9 cellular contexts compared by ENCODE assay signal in genomic region chr10:68333905-68334431, GRCh38. TPM values are rescaled to one million over a fixed set of nuclear protein-coding genes. Genes with fewer than 3 reads are reported as not detected.
DNase-seq lines count a peak whose midpoint lies in the region; ATAC-seq and TF ChIP-seq lines count a peak whose summit lies in the region.
"Had no signal": no experiment of that assay in that cellular context is flagged by ENCODE, and none has a peak within 500 bp of the region (broad histone marks: within the 10 kb centered on the region; RNA-seq: fewer than 3 reads in every experiment).

No MANE protein-coding gene starts in this region.

- no peak overlapping the region for H3K4ac ChIP-seq in trophoblast cell (ENCODE audit: low read depth, low read length)

- peaks cover 52% of the 10 kb centered on the region for H3K36me3 ChIP-seq in NT2/D1 (ENCODE audit: insufficient read depth, insufficient read length, low read length)
- H3K36me3 ChIP-seq in trophoblast cell (ENCODE audit: control insufficient read depth in 1 of 2, insufficient read depth in 2 of 2, low read length in 2 of 2) = peaks cover 4 to 8% of the 10 kb centered on the region in 2 experiments

- H3K18ac ChIP-seq in trophoblast cell (ENCODE audit: low read length) = no peak overlapping the region

- DNase-seq in DMS114 treated with DMSO at 0.1 percent for 48 hours (lab: John Stamatoyannopoulos, UW; ENCODE audit: unreplicated experiment) = peak; percentile 49
- DNase-seq in NT2/D1 (ENCODE audit: low read depth, low spot score) = no peak
- no peak for DNase-seq in endothelial cell (ENCODE audit: low spot score)
- DNase-seq in trophoblast cell = no peak
- no peak for DNase-seq in lower leg skin (ENCODE audit: low spot score in 2 of 2)
- DNase-seq in NCI-H187 (lab: John Stamatoyannopoulos, UW) = no peak
- DNase-seq: activated CD4-positive, alpha-beta T cell treated with anti-CD3 and anti-CD28 coated beads for 48 hours had no signal

- H3K4me3 Mint-ChIP-seq in endothelial cell (ENCODE audit: unreplicated experiment) = peak overlapping the region; percentile 99

- TF ChIP-seq CTCF in endothelial cell (IDR thresholded peaks at IDR 0.05; ENCODE audit: unreplicated experiment) = no peak
- no peak for TF ChIP-seq CTCF in lower leg skin (IDR thresholded peaks at IDR 0.05)

- H3K4me2 ChIP-seq in trophoblast cell (ENCODE audit: low read length) = peak overlapping the region; percentile 33

- H4K12ac ChIP-seq in trophoblast cell (ENCODE audit: low read depth, low read length) = no peak overlapping the region

- no CpG with 5 or more reads among the region's 3 CpGs for WGBS in trophoblast cell (ENCODE audit: extremely low coverage, insufficient coverage, insufficient read length)
- WGBS in lower leg skin, 2 donors = 3% methylated on average over 3 of the region's 3 CpGs

- H2BK120ac ChIP-seq in trophoblast cell (ENCODE audit: insufficient read depth, low read length, poor library complexity) = no peak overlapping the region

- peaks cover 22% of the 10 kb centered on the region for H3K36me3 Mint-ChIP-seq in endothelial cell (ENCODE audit: low read depth, unreplicated experiment)

- H3K27ac Mint-ChIP-seq in endothelial cell (ENCODE audit: unreplicated experiment) = peak overlapping the region; percentile 3

- no peak overlapping the region for H4K8ac ChIP-seq in trophoblast cell (ENCODE audit: low read depth, low read length)

- H3K4me3 ChIP-seq in NT2/D1 (ENCODE audit: insufficient read length, low read depth) (peak overlapping the region; percentile 88), trophoblast cell (ENCODE audit: low read depth, low read length) (no peak overlapping the region), lower leg skin (ENCODE audit: low read depth, poor library complexity, severe bottlenecking) (no peak overlapping the region)

- no peak overlapping the region for H2AK5ac ChIP-seq in trophoblast cell (ENCODE audit: low read length)

- peaks cover 22% of the 10 kb centered on the region for H3K79me2 ChIP-seq in trophoblast cell (ENCODE audit: control insufficient read depth, insufficient read depth, low read length, poor library complexity)

- H3K14ac ChIP-seq in trophoblast cell (ENCODE audit: low read length) = no peak overlapping the region

- no peak overlapping the region for H3K23ac ChIP-seq in trophoblast cell (ENCODE audit: low read length)

- no peaks in the 10 kb centered on the region for H3K27me3 ChIP-seq in NT2/D1 (ENCODE audit: insufficient read depth, insufficient read length)
- H3K27me3 ChIP-seq in trophoblast cell (ENCODE audit: insufficient read depth, low read length) = no peaks in the 10 kb centered on the region

- H3K27ac ChIP-seq in trophoblast cell (ENCODE audit: low read depth, low read length) = no peak overlapping the region

- H3K79me1 ChIP-seq in trophoblast cell (ENCODE audit: low read length) = peaks cover 18% of the 10 kb centered on the region

- H3K4me1 ChIP-seq in NT2/D1 (ENCODE audit: insufficient read depth, insufficient read length) (no peaks in the 10 kb centered on the region), trophoblast cell (ENCODE audit: control insufficient read depth in 1 of 2, insufficient read depth in 2 of 2, low read length in 2 of 2) (peaks cover 6 to 7% of the 10 kb centered on the region in 2 experiments)

- no peaks in the 10 kb centered on the region for H3K9me3 Mint-ChIP-seq in endothelial cell (ENCODE audit: unreplicated experiment)

- no peak overlapping the region for H4K91ac ChIP-seq in trophoblast cell (ENCODE audit: low read depth, low read length)

- H3K9me3 ChIP-seq in NT2/D1 (ENCODE audit: insufficient read depth, low read length) (no peaks in the 10 kb centered on the region), trophoblast cell (ENCODE audit: insufficient read depth, low read depth, low read length) (no peaks in the 10 kb centered on the region)

- ATAC-seq in HG03280 (IDR thresholded peaks at IDR 0.05; ENCODE audit: unreplicated experiment) (no peak), GM21619 (IDR thresholded peaks at IDR 0.05; ENCODE audit: unreplicated experiment) (no peak)

- no peak overlapping the region for H3K9ac ChIP-seq in NT2/D1 (ENCODE audit: insufficient read length, low read depth)
- no peak overlapping the region for H3K9ac ChIP-seq in trophoblast cell (ENCODE audit: low read length)

- no peak for TF ChIP-seq POLR2A in lower leg skin (IDR thresholded peaks at IDR 0.05)

- no peak overlapping the region for H2BK12ac ChIP-seq in trophoblast cell (ENCODE audit: low read length)

- intact Hi-C loops in lower leg skin (cut with DNase I; ENCODE audit: low total_unique reads) = no loop called here

- H3K4me1 Mint-ChIP-seq in endothelial cell (ENCODE audit: unreplicated experiment) = peaks cover 48% of the 10 kb centered on the region

- no peak overlapping the region for H2AFZ ChIP-seq in trophoblast cell (ENCODE audit: insufficient read depth, low read length, poor library complexity)

- H3K27me3 Mint-ChIP-seq in endothelial cell (ENCODE audit: unreplicated experiment) = peaks cover 18% of the 10 kb centered on the region

- H2BK5ac ChIP-seq in trophoblast cell (ENCODE audit: low read depth, low read length, poor library complexity) = no peak overlapping the region

RNA-seq across cellular contexts. Expression of gene PBLD, which starts 1.2 kb away (rescaled TPM):
- total RNA-seq in endothelial cell (ENCODE audit: unreplicated experiment) (3.2 TPM), lower leg skin (1 to 10 TPM; 2.0 to 3.6 (median 2.8) TPM)
- 2.2 and 2.6 TPM in 2 replicates for polyA plus RNA-seq in trophoblast cell (2013)

RNA-seq across cellular contexts. Expression of gene HNRNPH3, which starts 2.1 kb away (rescaled TPM):
- total RNA-seq in endothelial cell (ENCODE audit: unreplicated experiment) = 124 TPM
- 169 and 182 TPM in 2 replicates for polyA plus RNA-seq in trophoblast cell (2013)
- 10 to 100 TPM; 23.5 to 82.1 (median 43.6) TPM for total RNA-seq in lower leg skin
